11 cellular contexts compared by ENCODE assay signal in genomic region chr9:114224247-114224610, GRCh38.
DNase-seq lines count a peak whose midpoint lies in the region; ATAC-seq, FAIRE-seq and TF ChIP-seq lines count a peak whose summit lies in the region.
"Had no signal": no experiment of that assay in that cellular context is flagged by ENCODE, and none has a peak within 500 bp of the region (broad histone marks: within the 10 kb centered on the region; RNA-seq: fewer than 3 reads in every experiment).

No MANE protein-coding gene starts in this region.

- no peaks in the 10 kb centered on the region for H3K9me3 Mint-ChIP-seq in activated CD4-positive, alpha-beta memory T cell treated with anti-CD3 and anti-CD28 coated beads, Interleukin-2, amount 10 ng/mL, durations not matched to agents 7 days and 5 days

- H3K4me3 ChIP-seq in A549 = no peak overlapping the region
- H3K4me3 ChIP-seq: gastrocnemius medialis had no signal

- H3K4me3 Mint-ChIP-seq in activated CD4-positive, alpha-beta memory T cell treated with anti-CD3 and anti-CD28 coated beads, Interleukin-2, amount 10 ng/mL, durations not matched to agents 7 days and 5 days = no peak overlapping the region
- H3K4me3 Mint-ChIP-seq: activated CD8-positive, alpha-beta T cell treated with anti-CD3 and anti-CD28 coated beads, Interleukin-2, amount 10 ng/mL, durations not matched to agents 7 days and 5 days had no signal

- H3K4me1 ChIP-seq in A549 = peaks cover 22% of the 10 kb centered on the region

- POLR2A ChIA-PET in A549 (lab: Yijun Ruan, JAX) = no interaction called here
- POLR2A ChIA-PET in activated CD4-positive, alpha-beta memory T cell treated with anti-CD3 and anti-CD28 coated beads, Interleukin-2, amount 10 ng/mL, durations not matched to agents 7 days and 5 days (lab: Charles Lee) = no interaction called here

- ATAC-seq in A549 (peak; percentile 80 to 82), HG03571 (IDR thresholded peaks at IDR 0.05; ENCODE audit: unreplicated experiment) (no peak)
- ATAC-seq: activated CD8-positive, alpha-beta T cell treated with anti-CD3 and anti-CD28 coated beads, Interleukin-2, amount 10 ng/mL, durations not matched to agents 7 days and 5 days had no signal

- peak overlapping the region; percentile 79 for H3K4me2 ChIP-seq in A549

- CTCF ChIA-PET in A549 (lab: Yijun Ruan, JAX) = interaction anchor here (0.7 to 6.2 kb wide), 4 partner anchors 37 to 142 kb away, joined by 3 to 34 read pairs (median 5); no protein-coding TSS in a partner anchor
- CTCF ChIA-PET in activated CD4-positive, alpha-beta memory T cell treated with anti-CD3 and anti-CD28 coated beads, Interleukin-2, amount 10 ng/mL, durations not matched to agents 7 days and 5 days (lab: Charles Lee) = no interaction called here

- FAIRE-seq in A549 (lab: Jason Lieb, UNC) = no peak

- peak overlapping the region; percentile 30 to 64; a peak in 5 of 6 replicates for H3K27ac ChIP-seq in A549

- TF ChIP-seq POLR2A in A549 (IDR thresholded peaks at IDR 0.05; ENCODE audit: low read length) = no peak

- TF ChIP-seq EP300 in A549 (IDR thresholded peaks at IDR 0.05) = no peak

- WGBS in A549 (ENCODE audit: missing lambda C conversion rate) = 3% methylated on average over 3 of the region's 3 CpGs

- H3K9me3 ChIP-seq in A549 = no peaks in the 10 kb centered on the region
- H3K9me3 ChIP-seq: gastrocnemius medialis had no signal

- no peaks in the 10 kb centered on the region for H3K27me3 Mint-ChIP-seq in activated CD4-positive, alpha-beta memory T cell treated with anti-CD3 and anti-CD28 coated beads, Interleukin-2, amount 10 ng/mL, durations not matched to agents 7 days and 5 days

- H3K27ac Mint-ChIP-seq in activated CD4-positive, alpha-beta memory T cell treated with anti-CD3 and anti-CD28 coated beads, Interleukin-2, amount 10 ng/mL, durations not matched to agents 7 days and 5 days = no peak overlapping the region
- H3K27ac Mint-ChIP-seq: activated CD8-positive, alpha-beta T cell treated with anti-CD3 and anti-CD28 coated beads, Interleukin-2, amount 10 ng/mL, durations not matched to agents 7 days and 5 days had no signal

- H3K36me3 Mint-ChIP-seq in activated CD4-positive, alpha-beta memory T cell treated with anti-CD3 and anti-CD28 coated beads, Interleukin-2, amount 10 ng/mL, durations not matched to agents 7 days and 5 days (ENCODE audit: low read depth) = no peaks in the 10 kb centered on the region

- no peak for TF ChIP-seq RAD21 in A549 (conservative IDR thresholded peaks at IDR 0.05 in 1 of 2, IDR thresholded peaks at IDR 0.05 in 1 of 2)

- H3K4me1 Mint-ChIP-seq in activated CD4-positive, alpha-beta memory T cell treated with anti-CD3 and anti-CD28 coated beads, Interleukin-2, amount 10 ng/mL, durations not matched to agents 7 days and 5 days = no peaks in the 10 kb centered on the region

- no peak for TF ChIP-seq CTCF in A549 (IDR thresholded peaks at IDR 0.05)

- peak; percentile 58 to 64 for DNase-seq in A549 (ENCODE audit: low read depth in 1 of 2, low spot score in 1 of 2)
- peak; percentile 70 for DNase-seq in HS-5 (ENCODE audit: low read depth)
- DNase-seq in SW480 (ENCODE audit: low spot score) = peak; percentile 36
- DNase-seq in foreskin melanocyte = peak; percentile 18
- DNase-seq in activated CD4-positive, alpha-beta memory T cell treated with anti-CD3 and anti-CD28 coated beads, Interleukin-2, amount 10 ng/mL, durations not matched to agents 7 days and 5 days = no peak
- DNase-seq in effector CD4-positive, alpha-beta T cell = no peak
- no peak for DNase-seq in CD1c-positive myeloid dendritic cell (ENCODE audit: extremely low spot score)
- DNase-seq: activated CD8-positive, alpha-beta T cell treated with anti-CD3 and anti-CD28 coated beads, Interleukin-2, amount 10 ng/mL, durations not matched to agents 7 days and 5 days; gastrocnemius medialis; stimulated activated CD4-positive, alpha-beta T cell treated with anti-CD3 and anti-CD28 coated beads, Interleukin-2, amount 100 ng/mL, for 48 hours had no signal

TF ChIP-seq in A549, 52 proteins besides CTCF, POLR2A, EP300 and RAD21:
- TF ChIP-seq TP53 (CRISPR knock-in tag; IDR thresholded peaks at IDR 0.05) (no peak), KDM5A (IDR thresholded peaks at IDR 0.05) (no peak), NPAS2 (CRISPR knock-in tag; IDR thresholded peaks at IDR 0.05; ENCODE audit: borderline replicate concordance) (no peak), USF2 (IDR thresholded peaks at IDR 0.05) (no peak), HDAC2 (IDR thresholded peaks at IDR 0.05) (no peak), EHF (CRISPR knock-in tag; IDR thresholded peaks at IDR 0.05) (no peak), PHF8 (IDR thresholded peaks at IDR 0.05; ENCODE audit: borderline replicate concordance, low read depth) (no peak), CHD4 (IDR thresholded peaks at IDR 0.05; ENCODE audit: borderline replicate concordance) (no peak), HES2 (IDR thresholded peaks at IDR 0.05) (no peak), BCL3 (IDR thresholded peaks at IDR 0.05) (no peak), ZSCAN20 (CRISPR knock-in tag; IDR thresholded peaks at IDR 0.05) (no peak), EHMT2 (IDR thresholded peaks at IDR 0.05; ENCODE audit: low read depth) (no peak), ESRRA (IDR thresholded peaks at IDR 0.05; ENCODE audit: borderline replicate concordance, low read length) (no peak), CHD2 (IDR thresholded peaks at IDR 0.05; ENCODE audit: low read length, partially characterized antibody) (no peak), POLR2AphosphoS2 (conservative IDR thresholded peaks at IDR 0.05; ENCODE audit: low read length) (no peak), HOXB5 (CRISPR knock-in tag; IDR thresholded peaks at IDR 0.05) (no peak), CEBPB (IDR thresholded peaks at IDR 0.05) (no peak), PBX3 (IDR thresholded peaks at IDR 0.05) (no peak), CBX2 (IDR thresholded peaks at IDR 0.05; ENCODE audit: borderline replicate concordance, low read depth) (no peak), HEYL (CRISPR knock-in tag; IDR thresholded peaks at IDR 0.05) (no peak)

Comparison
In these comparisons a context has a peak if more than half of its experiments do, and no peak if none do; other contexts are left out.
1. DNase-seq: peak in A549 (2 of 2), HS-5 (single experiment), SW480 (single experiment) and foreskin melanocyte (single experiment); none in activated CD4-positive, alpha-beta memory T cell treated with anti-CD3 and anti-CD28 coated beads, Interleukin-2, amount 10 ng/mL, durations not matched to agents 7 days and 5 days (single experiment), effector CD4-positive, alpha-beta T cell (single experiment) and CD1c-positive myeloid dendritic cell (single experiment).